26 cellular contexts compared by ENCODE assay signal in the genomic region with DNA sequence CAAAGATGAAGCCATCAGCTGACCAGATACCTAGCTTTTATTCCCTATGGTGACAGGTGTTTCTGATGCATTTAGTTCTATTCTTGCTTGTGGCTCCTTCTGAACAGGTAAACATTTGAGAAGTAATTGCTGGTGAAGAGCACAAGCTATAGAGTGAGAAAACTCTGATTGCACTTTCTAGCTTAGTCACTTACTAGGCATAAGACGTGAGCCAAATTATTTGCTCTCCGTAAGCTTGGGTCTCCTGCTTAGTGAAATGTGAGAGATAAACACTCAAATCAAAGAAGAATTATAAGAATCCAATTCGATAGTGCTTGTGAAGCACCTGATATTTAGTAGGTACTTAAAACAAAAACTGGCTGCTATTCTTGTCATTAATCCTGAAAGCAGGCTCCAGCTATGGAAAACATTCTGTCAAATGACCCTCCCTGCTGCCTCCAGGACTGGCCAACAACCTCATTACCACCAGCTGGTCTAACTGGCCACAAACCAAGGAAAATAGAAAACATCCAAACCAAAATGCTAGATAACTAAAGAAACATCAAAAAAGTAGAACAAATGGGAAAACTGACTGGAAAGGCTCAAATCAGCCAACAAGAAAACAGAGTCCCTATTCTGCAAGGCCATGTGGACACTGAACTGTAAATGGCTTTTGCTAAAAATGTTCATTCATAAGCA.
A peak's percentile ranks its signal among the peaks of the same experiment; 100 is the strongest.
DNase-seq lines count a peak whose midpoint lies in the region; ATAC-seq and TF ChIP-seq lines count a peak whose summit lies in the region.
"Had no signal": no experiment of that assay in that cellular context is flagged by ENCODE, and none has a peak within 500 bp of the region (broad histone marks: within the 10 kb centered on the region; RNA-seq: fewer than 3 reads in every experiment).

No MANE protein-coding gene starts in this region.

- no peak overlapping the region for H3K4me3 Mint-ChIP-seq in chondrocyte (ENCODE audit: unreplicated experiment)
- H3K4me3 Mint-ChIP-seq: CD8-positive, alpha-beta T cell; dendritic cell treated with granulocyte-macrophage colony-stimulating factor and Interleukin-4, amounts not matched to agents 40 ng/mL and 50 ng/mL, for 4 days; endodermal cell; neural progenitor cell; T-helper 1 cell treated with Interleukin-12 subunit alpha and Interleukin-12 subunit beta and Interleukin-4 antibody, amounts not matched to agents 30 μg/mL and 1 μg/mL, for 36 hours had no signal

- no peaks in the 10 kb centered on the region for H3K79me2 ChIP-seq in PC-9 (ENCODE audit: low read depth)

- H3K27ac ChIP-seq in right cardiac atrium (ENCODE audit: low read length) (no peak overlapping the region), testis (no peak overlapping the region), PC-9 (no peak overlapping the region), body of pancreas (no peak overlapping the region)
- H3K27ac ChIP-seq: neural progenitor cell, prostate gland, SK-N-MC, thoracic aorta, vagina had no signal

- no peaks in the 10 kb centered on the region for H3K27me3 ChIP-seq in right cardiac atrium (ENCODE audit: control insufficient read depth, insufficient read depth)
- no peaks in the 10 kb centered on the region for H3K27me3 ChIP-seq in testis
- no peaks in the 10 kb centered on the region for H3K27me3 ChIP-seq in PC-9 (ENCODE audit: insufficient read depth, low read depth)
- no peaks in the 10 kb centered on the region for H3K27me3 ChIP-seq in body of pancreas
- H3K27me3 ChIP-seq: esophagus muscularis mucosa, neural progenitor cell, vagina had no signal

- H2AFZ ChIP-seq in PC-9 = no peak overlapping the region
- H2AFZ ChIP-seq: neural progenitor cell had no signal

- no peaks in the 10 kb centered on the region for H4K20me1 ChIP-seq in PC-9 (ENCODE audit: insufficient read depth)

- no peak for TF ChIP-seq CTCF in chondrocyte (IDR thresholded peaks at IDR 0.05)
- TF ChIP-seq CTCF in testis (IDR thresholded peaks at IDR 0.05) = no peak
- TF ChIP-seq CTCF in PC-9 (conservative IDR thresholded peaks at IDR 0.05) = no peak
- TF ChIP-seq CTCF in body of pancreas (IDR thresholded peaks at IDR 0.05) = no peak

- BruUV-seq in PC-9 (replicated peaks; lab: Mats Ljungman, UMichigan) = no TSS peak

- peaks cover 5% of the 10 kb centered on the region for H3K4me1 ChIP-seq in right cardiac atrium (ENCODE audit: control insufficient read depth, insufficient read depth, low read length)
- no peaks in the 10 kb centered on the region for H3K4me1 ChIP-seq in testis
- no peaks in the 10 kb centered on the region for H3K4me1 ChIP-seq in PC-9 (replicated peaks; ENCODE audit: insufficient read depth)
- no peaks in the 10 kb centered on the region for H3K4me1 ChIP-seq in body of pancreas
- H3K4me1 ChIP-seq: neural progenitor cell, prostate gland, vagina had no signal

- DNase-seq in NCI-H1092 treated with DMSO at 0.1 percent for 48 hours (lab: John Stamatoyannopoulos, UW) (peak; percentile 17), NCI-H1092 (lab: John Stamatoyannopoulos, UW) (no peak), chondrocyte (ENCODE audit: low spot score) (no peak), right cardiac atrium (peak in 1 of 3 donors; percentile 40), testis (peak; percentile 53), PC-9 (no peak), SHP77 (lab: John Stamatoyannopoulos, UW) (no peak), body of pancreas (no peak)
- DNase-seq: activated CD4-positive, alpha-beta T cell treated with anti-CD3 and anti-CD28 coated beads, Interleukin-2, amount 50 U/mL, for 4 hours; activated naive CD4-positive, alpha-beta T cell treated with Interleukin-2 at 50 U/mL for 16 hours; CD8-positive, alpha-beta T cell; endodermal cell; GF-D8; kidney; mammary epithelial cell; NCI-H187; NCI-H69; stimulated activated naive CD8-positive, alpha-beta T cell treated with anti-CD3 and anti-CD28 coated beads, Interleukin-15, Interleukin-2, amounts not matched to agents 100 U/mL and 50 U/mL, for 24 hours had no signal

- H3K9me3 ChIP-seq in right cardiac atrium (ENCODE audit: control insufficient read depth, low read length) (no peaks in the 10 kb centered on the region), testis (no peaks in the 10 kb centered on the region), PC-9 (ENCODE audit: insufficient read depth, low read depth) (no peaks in the 10 kb centered on the region), body of pancreas (no peaks in the 10 kb centered on the region)
- H3K9me3 ChIP-seq: esophagus muscularis mucosa, prostate gland, thoracic aorta, vagina had no signal

- POLR2A ChIA-PET in PC-9 (lab: Charles Lee; ENCODE audit: unreplicated experiment) = no interaction called here

- H3K27me3 Mint-ChIP-seq in chondrocyte (ENCODE audit: low read depth) = no peaks in the 10 kb centered on the region
- H3K27me3 Mint-ChIP-seq: dendritic cell treated with granulocyte-macrophage colony-stimulating factor and Interleukin-4, amounts not matched to agents 40 ng/mL and 50 ng/mL, for 4 days had no signal

- H3K36me3 ChIP-seq in testis (ENCODE audit: low read depth, missing control alignments) = no peaks in the 10 kb centered on the region
- H3K36me3 ChIP-seq in PC-9 (ENCODE audit: low read depth) = no peaks in the 10 kb centered on the region
- H3K36me3 ChIP-seq in body of pancreas (replicated peaks in 1 of 2; ENCODE audit: insufficient read depth in 1 of 2, low read depth in 2 of 2) = no peaks in the 10 kb centered on the region
- H3K36me3 ChIP-seq: esophagus muscularis mucosa, neural progenitor cell, prostate gland, thoracic aorta, vagina had no signal

- 32% methylated on average over 3 of the region's 3 CpGs for WGBS in right cardiac atrium
- WGBS in testis, 2 donors = 44 to 51% methylated on average over 3 of the region's 3 CpGs
- WGBS in body of pancreas, 2 donors = 51 to 53% methylated on average over 3 of the region's 3 CpGs

- TF ChIP-seq POLR2A in testis (IDR thresholded peaks at IDR 0.05) (no peak), body of pancreas (IDR thresholded peaks at IDR 0.05) (no peak)

- peak overlapping the region; percentile 52 for H3K27ac Mint-ChIP-seq in chondrocyte (ENCODE audit: unreplicated experiment)
- H3K27ac Mint-ChIP-seq: CD8-positive, alpha-beta T cell; dendritic cell treated with granulocyte-macrophage colony-stimulating factor and Interleukin-4, amounts not matched to agents 40 ng/mL and 50 ng/mL, for 4 days; endodermal cell; neural progenitor cell; T-helper 1 cell treated with Interleukin-12 subunit alpha and Interleukin-12 subunit beta and Interleukin-4 antibody, amounts not matched to agents 30 μg/mL and 1 μg/mL, for 36 hours had no signal

- no peak overlapping the region for H3K4me3 ChIP-seq in right cardiac atrium (ENCODE audit: low read length)
- no peak overlapping the region for H3K4me3 ChIP-seq in testis
- no peak overlapping the region for H3K4me3 ChIP-seq in PC-9
- H3K4me3 ChIP-seq in body of pancreas = no peak overlapping the region
- H3K4me3 ChIP-seq: esophagus muscularis mucosa, neural progenitor cell, prostate gland, SK-N-MC, thoracic aorta, vagina had no signal

- H3F3A ChIP-seq in PC-9 (ENCODE audit: insufficient read depth, low read depth) = no peaks in the 10 kb centered on the region

- H3K4me1 Mint-ChIP-seq in chondrocyte (ENCODE audit: low read depth) = peaks cover 22% of the 10 kb centered on the region
- H3K4me1 Mint-ChIP-seq: endodermal cell, neural progenitor cell had no signal

- no peaks in the 10 kb centered on the region for H3K36me3 Mint-ChIP-seq in chondrocyte (ENCODE audit: low read depth)
- H3K36me3 Mint-ChIP-seq: CD8-positive, alpha-beta T cell; neural progenitor cell had no signal

- CTCF ChIA-PET in PC-9 (lab: Charles Lee) = no interaction called here

- intact Hi-C loops in right cardiac atrium (cut with DNase I) = no loop called here
- intact Hi-C loops in testis (cut with DNase I; ENCODE audit: low total_unique reads) = no loop called here
- intact Hi-C loops in PC-9 (cut with micrococcal nuclease; ENCODE audit: unreplicated experiment) = no loop called here
- intact Hi-C loops in body of pancreas (cut with DNase I) = no loop called here

- ATAC-seq in right cardiac atrium (peak; percentile 55 to 73), body of pancreas (no peak)
- ATAC-seq: CD8-positive, alpha-beta T cell; stimulated activated naive CD8-positive, alpha-beta T cell treated with anti-CD3 and anti-CD28 coated beads, Interleukin-15, Interleukin-2, amounts not matched to agents 100 U/mL and 50 U/mL, for 24 hours had no signal

- H3K9me2 ChIP-seq in PC-9 (ENCODE audit: insufficient read depth) = no peaks in the 10 kb centered on the region

- no peaks in the 10 kb centered on the region for H3K9me3 Mint-ChIP-seq in chondrocyte (ENCODE audit: low read depth)
- H3K9me3 Mint-ChIP-seq: CD8-positive, alpha-beta T cell; dendritic cell treated with granulocyte-macrophage colony-stimulating factor and Interleukin-4, amounts not matched to agents 40 ng/mL and 50 ng/mL, for 4 days; endodermal cell; neural progenitor cell; T-helper 1 cell treated with Interleukin-12 subunit alpha and Interleukin-12 subunit beta and Interleukin-4 antibody, amounts not matched to agents 30 μg/mL and 1 μg/mL, for 36 hours had no signal

- H3K4me2 ChIP-seq in PC-9 = no peak overlapping the region
- H3K4me2 ChIP-seq: neural progenitor cell had no signal

Comparison
In these comparisons a context has a peak if more than half of its experiments do, and no peak if none do; other contexts are left out.
1. DNase-seq: peak in NCI-H1092 treated with DMSO at 0.1 percent for 48 hours (single experiment) and testis (single experiment); none in NCI-H1092 (single experiment), chondrocyte (single experiment), PC-9 (0 of 2), SHP77 (0 of 2) and body of pancreas (0 of 4).